In genomic region chr12:53676715-53677611, GRCh38 we compare ENCODE assay signal across 8 cellular contexts. TPM values are rescaled to one million over a fixed set of nuclear protein-coding genes. Genes with fewer than 3 reads are reported as not detected.
DNase-seq lines count a peak whose midpoint lies in the region; ATAC-seq lines count a peak whose summit lies in the region.

No MANE protein-coding gene starts in this region.

- 6 to 9% methylated on average over 56 to 59 of the region's 59 CpGs for WGBS in esophagus, 2 donors

- peak overlapping the region; percentile 45 for H3K9ac ChIP-seq in HUES48 (ENCODE audit: low read depth, low read length)

- no peak for ATAC-seq in HG02798 (IDR thresholded peaks at IDR 0.05; ENCODE audit: poor library complexity, unreplicated experiment)

- no peaks in the 10 kb centered on the region for H3K9me3 ChIP-seq in HUES48 (ENCODE audit: control insufficient read depth, insufficient read depth, low read length)
- H3K9me3 ChIP-seq in esophagus (ENCODE audit: control insufficient read depth in 2 of 2, insufficient read depth in 1 of 2, low read depth in 1 of 2, low read length in 1 of 2) = no peaks in the 10 kb centered on the region

- H3K36me3 ChIP-seq in HUES48 (ENCODE audit: control insufficient read depth, insufficient read depth, low read length) (peaks cover 28% of the 10 kb centered on the region), esophagus (ENCODE audit: control insufficient read depth in 2 of 2, insufficient read depth in 2 of 2, low read length in 1 of 2) (no peaks in the 10 kb centered on the region)

- H3K4me1 ChIP-seq in HUES48 (ENCODE audit: control insufficient read depth, insufficient read depth, low read length) (peaks cover 23% of the 10 kb centered on the region), esophagus (ENCODE audit: control insufficient read depth in 2 of 2, insufficient read depth in 2 of 2, low read length in 1 of 2) (peaks cover 2 to 5% of the 10 kb centered on the region in 2 donors)

- H3K4me3 ChIP-seq in HUES48 (ENCODE audit: low read depth, low read length) (peak overlapping the region; percentile 58), esophagus (ENCODE audit: low read depth in 1 of 2, low read length in 2 of 2) (peak overlapping the region; percentile 33 to 61)

- H3K27me3 ChIP-seq in HUES48 (ENCODE audit: control insufficient read depth, insufficient read depth, low read length) (no peaks in the 10 kb centered on the region; the same call in 1 of the 2 replicates), esophagus (ENCODE audit: control insufficient read depth in 1 of 2, insufficient read depth in 2 of 2, low read length in 2 of 2) (no peaks in the 10 kb centered on the region)

- peak; percentile 34 for DNase-seq in AG08396 (ENCODE audit: low spot score)
- peak in 2 of 3 experiments; percentile 12 to 15 for DNase-seq in activated CD8-positive, alpha-beta memory T cell treated with anti-CD3 and anti-CD28 coated beads for 48 hours (ENCODE audit: low read depth in 2 of 3, low spot score in 2 of 3)
- DNase-seq in midbrain (lab: John Stamatoyannopoulos, UW) = peak; percentile 67
- peak; percentile 67 for DNase-seq in superior temporal gyrus (ENCODE audit: extremely low spot score)
- DNase-seq in NCI-H446 treated with DMSO at 0.1 percent for 48 hours (lab: John Stamatoyannopoulos, UW) = no peak

- H3K27ac ChIP-seq in HUES48 (ENCODE audit: low read depth, low read length) (peak overlapping the region; percentile 91), esophagus (ENCODE audit: low read depth in 2 of 2, low read length in 1 of 2) (peak overlapping the region; percentile 84 to 92)

RNA-seq across cellular contexts. Expression of gene ATP5MC2, which starts 1.1 kb away (rescaled TPM):
- 100 to 1,000 TPM; 334 to 466 TPM for polyA plus RNA-seq in esophagus

RNA-seq across cellular contexts. Expression of gene CALCOCO1, which starts 50.3 kb away (rescaled TPM):
- 10 to 100 TPM; 49.7 to 72.7 TPM for polyA plus RNA-seq in esophagus

RNA-seq across cellular contexts. Expression of gene ATF7, which starts 50.8 kb away (rescaled TPM):
- 10 to 100 TPM; 15.9 to 23.5 TPM for polyA plus RNA-seq in esophagus
